27 cellular contexts compared by ENCODE assay signal in the genomic region with DNA sequence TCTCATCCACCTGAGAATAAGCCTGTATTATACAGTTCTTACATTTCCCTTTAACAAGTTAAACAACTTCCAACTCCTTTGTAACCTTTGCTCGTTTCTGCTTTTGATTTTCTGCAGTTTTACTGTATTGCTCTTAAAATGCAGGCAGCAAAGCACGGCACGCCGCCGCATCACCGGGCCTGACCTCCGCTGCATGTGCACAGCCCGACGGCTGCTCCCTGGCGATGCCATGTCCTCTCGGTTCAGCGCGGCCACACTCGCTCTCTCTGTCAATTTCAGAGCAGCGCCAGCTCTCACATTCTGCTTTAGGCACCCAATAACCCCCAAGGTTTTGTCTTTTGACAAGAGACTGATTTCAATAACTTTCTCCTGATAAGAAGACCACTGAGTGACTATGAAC.
DNase-seq lines count a peak whose midpoint lies in the region; ATAC-seq, FAIRE-seq and TF ChIP-seq lines count a peak whose summit lies in the region.
"Had no signal": no experiment of that assay in that cellular context is flagged by ENCODE, and none has a peak within 500 bp of the region (broad histone marks: within the 10 kb centered on the region; RNA-seq: fewer than 3 reads in every experiment).

No MANE protein-coding gene starts in this region.

- H3K9me3 Mint-ChIP-seq in GM23338 (peaks cover 22% of the 10 kb centered on the region), chondrocyte (ENCODE audit: low read depth) (peaks cover 23% of the 10 kb centered on the region), nephron progenitor cell (peaks cover 44% of the 10 kb centered on the region)

- DNase-seq in GM23338 (ENCODE audit: low spot score) (no peak), chondrocyte (ENCODE audit: low spot score) (peak; percentile 72), nephron progenitor cell (no peak), 8988T (no peak), RCC 7860 (ENCODE audit: low spot score) (no peak)
- no peak for DNase-seq in activated CD4-positive, alpha-beta T cell treated with anti-CD3 and anti-CD28 coated beads for 48 hours
- DNase-seq: ACHN; BE2C; C1 segment of cervical spinal cord; CD4-positive, alpha-beta memory T cell; CD4-positive, CD25-positive, alpha-beta regulatory T cell; CD8-positive, alpha-beta memory T cell; COR-L47; DMS 273 treated with DMSO at 0.1 percent for 48 hours; DMS153; DMS53; DMS79; DND-41; EL; GDM1 had no signal

- H3F3A ChIP-seq in GM23338 (replicated peaks; ENCODE audit: low read depth): no peaks in the 10 kb centered on the region

- no peak overlapping the region for H3K4me2 ChIP-seq in GM23338

- ATAC-seq in GM23338: no peak
- ATAC-seq: GM12878 had no signal

- no peak overlapping the region for H3K27ac ChIP-seq in GM23338 (ENCODE audit: low read depth)
- H3K27ac ChIP-seq: 22Rv1, BLaER1 had no signal

- H3K27ac Mint-ChIP-seq in GM23338: no peak overlapping the region
- H3K27ac Mint-ChIP-seq in chondrocyte (ENCODE audit: unreplicated experiment): no peak overlapping the region
- peak overlapping the region; percentile 96 for H3K27ac Mint-ChIP-seq in nephron progenitor cell
- H3K27ac Mint-ChIP-seq: CD14-positive monocyte; CD4-positive, alpha-beta memory T cell; CD4-positive, CD25-positive, alpha-beta regulatory T cell; CD8-positive, alpha-beta memory T cell had no signal

- peaks cover 4% of the 10 kb centered on the region; the same call in 1 of the 2 replicates for H3K9me2 ChIP-seq in GM23338 (ENCODE audit: insufficient read depth)

- H3K4me1 ChIP-seq in GM23338 (ENCODE audit: insufficient read depth): peaks cover 8% of the 10 kb centered on the region; the same call in 1 of the 2 replicates
- H3K4me1 ChIP-seq: BE2C had no signal

- FAIRE-seq in RCC 7860 (lab: Jason Lieb, UNC): no peak
- FAIRE-seq: A204.1, GM12878, GM12892, GM18507 had no signal

- TF ChIP-seq CTCF in GM23338 (conservative IDR thresholded peaks at IDR 0.05; ENCODE audit: low read depth in 2 of 2): no peak
- no peak for TF ChIP-seq CTCF in chondrocyte (IDR thresholded peaks at IDR 0.05)
- no peak for TF ChIP-seq CTCF in nephron progenitor cell (IDR thresholded peaks at IDR 0.05)

- H3K4me3 Mint-ChIP-seq in GM23338 (no peak overlapping the region), chondrocyte (ENCODE audit: unreplicated experiment) (no peak overlapping the region), nephron progenitor cell (no peak overlapping the region)
- H3K4me3 Mint-ChIP-seq: CD14-positive monocyte; CD4-positive, alpha-beta memory T cell; CD4-positive, CD25-positive, alpha-beta regulatory T cell; CD8-positive, alpha-beta memory T cell had no signal

- H2AFZ ChIP-seq in GM23338: peak overlapping the region; percentile 43; the same call in 1 of the 2 replicates

- no peaks in the 10 kb centered on the region for H4K20me1 ChIP-seq in GM23338 (replicated peaks; ENCODE audit: insufficient read depth)
- H4K20me1 ChIP-seq: BLaER1 had no signal

- no peaks in the 10 kb centered on the region for H3K36me3 ChIP-seq in GM23338 (ENCODE audit: insufficient read depth)
- H3K36me3 ChIP-seq: BE2C, BLaER1 had no signal

- H3K36me3 Mint-ChIP-seq in GM23338 (ENCODE audit: low read depth) (peaks cover 11% of the 10 kb centered on the region), chondrocyte (ENCODE audit: low read depth) (peaks cover 2% of the 10 kb centered on the region), nephron progenitor cell (ENCODE audit: low read depth) (peaks cover 26% of the 10 kb centered on the region)
- H3K36me3 Mint-ChIP-seq: CD4-positive, CD25-positive, alpha-beta regulatory T cell had no signal

- H3K4me1 Mint-ChIP-seq in GM23338: peaks cover 13% of the 10 kb centered on the region
- H3K4me1 Mint-ChIP-seq in chondrocyte (ENCODE audit: low read depth): no peaks in the 10 kb centered on the region
- peaks cover 23% of the 10 kb centered on the region for H3K4me1 Mint-ChIP-seq in nephron progenitor cell
- H3K4me1 Mint-ChIP-seq: CD14-positive monocyte; CD4-positive, alpha-beta memory T cell; CD8-positive, alpha-beta memory T cell had no signal

- H3K27me3 ChIP-seq in GM23338 (ENCODE audit: insufficient read depth): no peaks in the 10 kb centered on the region
- H3K27me3 ChIP-seq: BE2C, BLaER1 had no signal

- no peaks in the 10 kb centered on the region for H3K79me2 ChIP-seq in GM23338 (replicated peaks; ENCODE audit: insufficient read depth)

- H3K27me3 Mint-ChIP-seq in GM23338 (ENCODE audit: insufficient read depth, low read depth, poor library complexity): peaks cover 7% of the 10 kb centered on the region
- H3K27me3 Mint-ChIP-seq in chondrocyte (ENCODE audit: low read depth): no peaks in the 10 kb centered on the region
- H3K27me3 Mint-ChIP-seq in nephron progenitor cell (ENCODE audit: low read depth, poor library complexity): peaks cover 4% of the 10 kb centered on the region
- H3K27me3 Mint-ChIP-seq: CD4-positive, alpha-beta memory T cell; CD4-positive, CD25-positive, alpha-beta regulatory T cell had no signal

- no peak overlapping the region for H3K4me3 ChIP-seq in GM23338
- H3K4me3 ChIP-seq: BLaER1, GM12878 had no signal

TF ChIP-seq in GM23338, 12 proteins besides CTCF, POLR2A, EP300 and RAD21 (continues in another document):
- TF ChIP-seq ZNF331 (CRISPR knock-in tag; IDR thresholded peaks at IDR 0.05; ENCODE audit: low read depth) (no peak), ZNF114 (CRISPR knock-in tag; IDR thresholded peaks at IDR 0.05) (no peak), CREB1 (CRISPR knock-in tag; IDR thresholded peaks at IDR 0.05; ENCODE audit: low read depth) (no peak), POLR2AphosphoS5 (IDR thresholded peaks at IDR 0.05; ENCODE audit: low read depth) (no peak), EZH2phosphoT487 (IDR thresholded peaks at IDR 0.05; ENCODE audit: unreplicated experiment) (no peak), STAT1 (IDR thresholded peaks at IDR 0.05; ENCODE audit: unreplicated experiment) (no peak), NANOG (IDR thresholded peaks at IDR 0.05; ENCODE audit: borderline replicate concordance) (no peak)
- TF ChIP-seq, protein P1, sequence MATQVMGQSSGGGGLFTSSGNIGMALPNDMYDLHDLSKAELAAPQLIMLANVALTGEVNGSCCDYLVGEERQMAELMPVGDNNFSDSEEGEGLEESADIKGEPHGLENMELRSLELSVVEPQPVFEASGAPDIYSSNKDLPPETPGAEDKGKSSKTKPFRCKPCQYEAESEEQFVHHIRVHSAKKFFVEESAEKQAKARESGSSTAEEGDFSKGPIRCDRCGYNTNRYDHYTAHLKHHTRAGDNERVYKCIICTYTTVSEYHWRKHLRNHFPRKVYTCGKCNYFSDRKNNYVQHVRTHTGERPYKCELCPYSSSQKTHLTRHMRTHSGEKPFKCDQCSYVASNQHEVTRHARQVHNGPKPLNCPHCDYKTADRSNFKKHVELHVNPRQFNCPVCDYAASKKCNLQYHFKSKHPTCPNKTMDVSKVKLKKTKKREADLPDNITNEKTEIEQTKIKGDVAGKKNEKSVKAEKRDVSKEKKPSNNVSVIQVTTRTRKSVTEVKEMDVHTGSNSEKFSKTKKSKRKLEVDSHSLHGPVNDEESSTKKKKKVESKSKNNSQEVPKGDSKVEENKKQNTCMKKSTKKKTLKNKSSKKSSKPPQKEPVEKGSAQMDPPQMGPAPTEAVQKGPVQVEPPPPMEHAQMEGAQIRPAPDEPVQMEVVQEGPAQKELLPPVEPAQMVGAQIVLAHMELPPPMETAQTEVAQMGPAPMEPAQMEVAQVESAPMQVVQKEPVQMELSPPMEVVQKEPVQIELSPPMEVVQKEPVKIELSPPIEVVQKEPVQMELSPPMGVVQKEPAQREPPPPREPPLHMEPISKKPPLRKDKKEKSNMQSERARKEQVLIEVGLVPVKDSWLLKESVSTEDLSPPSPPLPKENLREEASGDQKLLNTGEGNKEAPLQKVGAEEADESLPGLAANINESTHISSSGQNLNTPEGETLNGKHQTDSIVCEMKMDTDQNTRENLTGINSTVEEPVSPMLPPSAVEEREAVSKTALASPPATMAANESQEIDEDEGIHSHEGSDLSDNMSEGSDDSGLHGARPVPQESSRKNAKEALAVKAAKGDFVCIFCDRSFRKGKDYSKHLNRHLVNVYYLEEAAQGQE (IDR thresholded peaks at IDR 0.05; ENCODE audit: unreplicated experiment): no peak
- TF ChIP-seq, protein P2, sequence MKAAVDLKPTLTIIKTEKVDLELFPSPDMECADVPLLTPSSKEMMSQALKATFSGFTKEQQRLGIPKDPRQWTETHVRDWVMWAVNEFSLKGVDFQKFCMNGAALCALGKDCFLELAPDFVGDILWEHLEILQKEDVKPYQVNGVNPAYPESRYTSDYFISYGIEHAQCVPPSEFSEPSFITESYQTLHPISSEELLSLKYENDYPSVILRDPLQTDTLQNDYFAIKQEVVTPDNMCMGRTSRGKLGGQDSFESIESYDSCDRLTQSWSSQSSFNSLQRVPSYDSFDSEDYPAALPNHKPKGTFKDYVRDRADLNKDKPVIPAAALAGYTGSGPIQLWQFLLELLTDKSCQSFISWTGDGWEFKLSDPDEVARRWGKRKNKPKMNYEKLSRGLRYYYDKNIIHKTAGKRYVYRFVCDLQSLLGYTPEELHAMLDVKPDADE (IDR thresholded peaks at IDR 0.05): no peak
